Comparison of ENCODE assay signal across 9 cellular contexts in the genomic region with DNA sequence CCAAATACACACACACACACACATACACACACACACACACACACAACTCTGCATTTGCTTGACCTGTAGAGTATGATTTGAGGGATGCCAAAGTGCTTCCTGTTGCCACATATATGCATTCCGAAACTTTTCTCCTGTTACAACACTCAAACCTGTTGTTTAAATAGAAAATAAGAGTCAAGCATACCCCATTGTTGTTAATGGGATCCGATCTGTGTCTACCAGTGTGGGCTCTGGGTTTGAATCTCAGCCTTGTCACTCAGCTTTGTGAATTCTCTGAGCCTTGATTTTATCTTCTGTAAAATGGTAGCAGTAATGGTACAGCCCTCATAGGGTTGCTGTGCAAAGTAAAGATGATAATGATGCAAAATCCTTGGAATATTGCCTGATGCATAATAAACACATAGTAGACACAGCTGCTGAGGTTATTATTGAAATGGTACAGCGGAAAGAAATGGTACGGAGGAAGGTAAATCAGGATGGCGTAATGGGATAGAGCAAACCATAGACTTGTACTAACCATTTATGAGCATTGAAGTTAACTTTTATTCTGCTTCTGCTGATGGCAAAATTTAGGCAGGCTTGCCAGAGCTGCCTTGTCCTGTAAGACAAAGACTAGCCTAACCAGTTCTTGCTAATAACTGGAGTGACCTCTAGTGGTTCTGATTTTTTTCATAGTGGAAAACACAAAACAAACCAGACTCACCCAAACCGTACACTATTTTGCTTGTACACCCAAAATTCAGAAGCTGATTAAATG.
DNase-seq lines count a peak whose midpoint lies in the region; ATAC-seq and TF ChIP-seq lines count a peak whose summit lies in the region.
"Had no signal": no experiment of that assay in that cellular context is flagged by ENCODE, and none has a peak within 500 bp of the region (broad histone marks: within the 10 kb centered on the region; RNA-seq: fewer than 3 reads in every experiment).

No MANE protein-coding gene starts in this region.

- H3K36me3 Mint-ChIP-seq in activated CD8-positive, alpha-beta memory T cell treated with anti-CD3 and anti-CD28 coated beads, Interleukin-2, amount 10 ng/mL, durations not matched to agents 7 days and 5 days = no peaks in the 10 kb centered on the region

- no peak overlapping the region for H3K4me3 Mint-ChIP-seq in activated CD8-positive, alpha-beta memory T cell treated with anti-CD3 and anti-CD28 coated beads, Interleukin-2, amount 10 ng/mL, durations not matched to agents 7 days and 5 days
- H3K4me3 Mint-ChIP-seq: T-helper 1 cell treated with Interleukin-12 subunit alpha and Interleukin-12 subunit beta and Interleukin-4 antibody, amounts not matched to agents 30 μg/mL and 1 μg/mL, for 36 hours had no signal

- ATAC-seq in HG03135 (IDR thresholded peaks at IDR 0.05; ENCODE audit: unreplicated experiment) (no peak), GM18520 (IDR thresholded peaks at IDR 0.05; ENCODE audit: unreplicated experiment) (no peak)
- ATAC-seq in activated CD8-positive, alpha-beta memory T cell treated with anti-CD3 and anti-CD28 coated beads, Interleukin-2, amount 10 ng/mL, durations not matched to agents 7 days and 5 days = no peak

- no peak overlapping the region for H3K4me3 ChIP-seq in GM12864 (ENCODE audit: low read depth, low read length)
- no peak overlapping the region for H3K4me3 ChIP-seq in cardiac fibroblast (replicated peaks in 1 of 2; ENCODE audit: low read depth in 2 of 2, low read length in 2 of 2)

- H3K27me3 Mint-ChIP-seq in activated CD8-positive, alpha-beta memory T cell treated with anti-CD3 and anti-CD28 coated beads, Interleukin-2, amount 10 ng/mL, durations not matched to agents 7 days and 5 days = peaks cover 13% of the 10 kb centered on the region

- no peaks in the 10 kb centered on the region for H3K9me3 Mint-ChIP-seq in activated CD8-positive, alpha-beta memory T cell treated with anti-CD3 and anti-CD28 coated beads, Interleukin-2, amount 10 ng/mL, durations not matched to agents 7 days and 5 days (ENCODE audit: low read depth)
- H3K9me3 Mint-ChIP-seq: T-helper 1 cell treated with Interleukin-12 subunit alpha and Interleukin-12 subunit beta and Interleukin-4 antibody, amounts not matched to agents 30 μg/mL and 1 μg/mL, for 36 hours had no signal

- peak; percentile 57 for TF ChIP-seq CTCF in GM12864 (IDR thresholded peaks at IDR 0.05; ENCODE audit: low read depth, low read length, missing control alignments)
- peak; percentile 52 for TF ChIP-seq CTCF in cardiac fibroblast (IDR thresholded peaks at IDR 0.05; ENCODE audit: low read depth, low read length)

- peaks cover 11% of the 10 kb centered on the region for H3K4me1 Mint-ChIP-seq in activated CD8-positive, alpha-beta memory T cell treated with anti-CD3 and anti-CD28 coated beads, Interleukin-2, amount 10 ng/mL, durations not matched to agents 7 days and 5 days

- CTCF ChIA-PET in activated CD8-positive, alpha-beta memory T cell treated with anti-CD3 and anti-CD28 coated beads, Interleukin-2, amount 10 ng/mL, durations not matched to agents 7 days and 5 days (lab: Charles Lee) = no interaction called here

- DNase-seq in GM12864 (ENCODE audit: low read depth) (no peak), NCI-H2196 (lab: John Stamatoyannopoulos, UW; ENCODE audit: unreplicated experiment) (peak; percentile 2), cardiac fibroblast (ENCODE audit: low read depth in 2 of 2) (peak; percentile 86 to 93), lung microvascular endothelial cell (ENCODE audit: low read depth in 2 of 2) (peak; percentile 85 to 91)
- DNase-seq in activated effector memory CD4-positive, alpha-beta T cell treated with anti-CD3 and anti-CD28 coated beads, Interleukin-2, amount 50 U/mL, for 16 hours = no peak
- DNase-seq in activated CD8-positive, alpha-beta memory T cell treated with anti-CD3 and anti-CD28 coated beads, Interleukin-2, amount 10 ng/mL, durations not matched to agents 7 days and 5 days = no peak

- no peak overlapping the region for H3K27ac Mint-ChIP-seq in activated CD8-positive, alpha-beta memory T cell treated with anti-CD3 and anti-CD28 coated beads, Interleukin-2, amount 10 ng/mL, durations not matched to agents 7 days and 5 days
- H3K27ac Mint-ChIP-seq: T-helper 1 cell treated with Interleukin-12 subunit alpha and Interleukin-12 subunit beta and Interleukin-4 antibody, amounts not matched to agents 30 μg/mL and 1 μg/mL, for 36 hours had no signal

Comparison
In these comparisons a context has a peak if more than half of its experiments do, and no peak if none do; other contexts are left out.
1. DNase-seq: peak in NCI-H2196 (single experiment), cardiac fibroblast (2 of 2) and lung microvascular endothelial cell (2 of 2); none in GM12864 (single experiment), activated effector memory CD4-positive, alpha-beta T cell treated with anti-CD3 and anti-CD28 coated beads, Interleukin-2, amount 50 U/mL, for 16 hours (single experiment) and activated CD8-positive, alpha-beta memory T cell treated with anti-CD3 and anti-CD28 coated beads, Interleukin-2, amount 10 ng/mL, durations not matched to agents 7 days and 5 days (single experiment).